ENCODE assay signal across 18 cellular contexts in the genomic region with DNA sequence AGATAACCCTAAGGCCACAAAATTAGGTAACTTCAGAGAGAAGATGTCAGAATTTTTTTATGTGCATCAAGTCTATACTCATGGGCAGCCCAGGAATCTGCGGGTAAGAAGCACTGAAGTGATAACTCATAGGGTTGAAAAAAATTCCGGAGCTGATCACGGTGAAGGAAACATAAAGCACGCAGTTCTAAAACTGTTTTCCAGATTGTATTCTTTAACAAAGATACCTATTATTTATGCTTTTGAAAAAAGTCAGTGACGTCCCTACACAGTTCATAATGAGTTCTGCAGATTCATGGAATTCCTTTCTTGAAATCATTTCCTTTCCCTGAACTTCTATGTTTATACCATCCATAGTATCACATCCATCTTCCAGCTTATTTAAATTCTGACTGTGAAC.
DNase-seq lines count a peak whose midpoint lies in the region; ATAC-seq and TF ChIP-seq lines count a peak whose summit lies in the region.
"Had no signal": no experiment of that assay in that cellular context is flagged by ENCODE, and none has a peak within 500 bp of the region (broad histone marks: within the 10 kb centered on the region; RNA-seq: fewer than 3 reads in every experiment).

No MANE protein-coding gene starts in this region.

- peaks cover 4% of the 10 kb centered on the region for H3K27me3 Mint-ChIP-seq in nephron (ENCODE audit: low read depth)
- H3K27me3 Mint-ChIP-seq: CD4-positive, alpha-beta T cell had no signal

- no peak for ATAC-seq in GM18498 (IDR thresholded peaks at IDR 0.05; ENCODE audit: unreplicated experiment)
- ATAC-seq in HG02973 (IDR thresholded peaks at IDR 0.05; ENCODE audit: unreplicated experiment) = no peak
- no peak for ATAC-seq in HG02884 (IDR thresholded peaks at IDR 0.05; ENCODE audit: unreplicated experiment)
- ATAC-seq: left cardiac atrium had no signal

- H3K4me3 Mint-ChIP-seq in nephron = no peak overlapping the region
- H3K4me3 Mint-ChIP-seq: CD4-positive, alpha-beta T cell had no signal

- peak overlapping the region; percentile 64 for H3K4me2 ChIP-seq in OCI-LY7 (ENCODE audit: low read length)

- H3K36me3 Mint-ChIP-seq in nephron (ENCODE audit: low read depth) = peaks cover 5% of the 10 kb centered on the region

- DNase-seq in EH (ENCODE audit: low read depth) (peak; percentile 94), OCI-LY7 (ENCODE audit: low spot score) (no peak), choroid plexus epithelial cell (ENCODE audit: low read depth) (peak; percentile 75), NK-92 (lab: John Stamatoyannopoulos, UW; ENCODE audit: unreplicated experiment) (no peak)
- DNase-seq: CD4-positive, alpha-beta T cell; GDM1; Kasumi-1; left cardiac atrium; NCI-H146; NCI-H510A; OCI-M1; stimulated activated CD4-positive, alpha-beta T cell treated with anti-CD3 and anti-CD28 coated beads, Interleukin-15, amount 100 ng/mL, for 24 hours; WERI-Rb-1 had no signal

- intact Hi-C loops in OCI-LY7 (cut with micrococcal nuclease; ENCODE audit: unreplicated experiment) = no loop called here

- no peak for TF ChIP-seq CTCF in OCI-LY7 (conservative IDR thresholded peaks at IDR 0.05; ENCODE audit: low read length)
- no peak for TF ChIP-seq CTCF in choroid plexus epithelial cell (conservative IDR thresholded peaks at IDR 0.05; ENCODE audit: low read depth, low read length)
- TF ChIP-seq CTCF in nephron (IDR thresholded peaks at IDR 0.05; ENCODE audit: unreplicated experiment in 3 of 3) = no peak

- H3K79me2 ChIP-seq in OCI-LY7 (ENCODE audit: insufficient read depth, low read depth, low read length) = peaks cover 9% of the 10 kb centered on the region; the same call in 1 of the 2 replicates

- no TSS peak for BruUV-seq in OCI-LY7 (replicated peaks; lab: Mats Ljungman, UMichigan)

- peaks cover 12% of the 10 kb centered on the region; the same call in 1 of the 2 replicates for H3K36me3 ChIP-seq in OCI-LY7 (ENCODE audit: insufficient read depth, low read length)
- H3K36me3 ChIP-seq: prostate gland, WERI-Rb-1 had no signal

- CTCF ChIA-PET in OCI-LY7 (lab: Charles Lee; ENCODE audit: unreplicated experiment) = no interaction called here

- POLR2A ChIA-PET in OCI-LY7 (lab: Charles Lee) = interaction anchor here (0.6 to 1.5 kb wide), 3 partner anchors 8 to 65 kb away, joined by 3 read pairs; no protein-coding TSS in a partner anchor

- no peaks in the 10 kb centered on the region for H3K9me2 ChIP-seq in OCI-LY7 (ENCODE audit: insufficient read depth, low read length)

- no peak overlapping the region for H2AFZ ChIP-seq in OCI-LY7 (ENCODE audit: low read length)

- H3K9me3 Mint-ChIP-seq in nephron = no peaks in the 10 kb centered on the region
- H3K9me3 Mint-ChIP-seq: CD4-positive, alpha-beta T cell had no signal

- peak overlapping the region; percentile 87 to 93 (median 89) for H3K27ac Mint-ChIP-seq in nephron
- H3K27ac Mint-ChIP-seq: CD4-positive, alpha-beta T cell had no signal

- H3K4me1 Mint-ChIP-seq in nephron = peaks cover 80% of the 10 kb centered on the region

- H3K4me3 ChIP-seq in OCI-LY7 (ENCODE audit: low read depth, low read length, poor library complexity, severe bottlenecking) (no peak overlapping the region), choroid plexus epithelial cell (ENCODE audit: low read depth, low read length) (no peak overlapping the region)
- H3K4me3 ChIP-seq: prostate gland had no signal

- H4K20me1 ChIP-seq in OCI-LY7 (ENCODE audit: insufficient read depth, low read length) = no peaks in the 10 kb centered on the region

- no peaks in the 10 kb centered on the region for H3K9me3 ChIP-seq in OCI-LY7 (ENCODE audit: low read length)
- H3K9me3 ChIP-seq: prostate gland had no signal

- H3K27ac ChIP-seq in OCI-LY7 (ENCODE audit: low read depth, low read length, poor library complexity, severe bottlenecking) = no peak overlapping the region
- H3K27ac ChIP-seq: prostate gland, WERI-Rb-1 had no signal

- peaks cover 69% of the 10 kb centered on the region for H3K4me1 ChIP-seq in OCI-LY7 (ENCODE audit: insufficient read depth, low read length, poor library complexity, severe bottlenecking)
- H3K4me1 ChIP-seq: prostate gland had no signal

Comparison
In these comparisons a context has a peak if more than half of its experiments do, and no peak if none do; other contexts are left out.
1. DNase-seq: peak in EH (single experiment) and choroid plexus epithelial cell (single experiment); none in OCI-LY7 (single experiment) and NK-92 (single experiment).